In genomic region chr10:96690755-96691730, GRCh38 we compare ENCODE assay signal across 14 cellular contexts. TPM values are rescaled to one million over a fixed set of nuclear protein-coding genes. Genes with fewer than 3 reads are reported as not detected.
DNase-seq lines count a peak whose midpoint lies in the region; ATAC-seq, FAIRE-seq and TF ChIP-seq lines count a peak whose summit lies in the region.
"Had no signal": no experiment of that assay in that cellular context is flagged by ENCODE, and none has a peak within 500 bp of the region (broad histone marks: within the 10 kb centered on the region; RNA-seq: fewer than 3 reads in every experiment).

No MANE protein-coding gene starts in this region.

- no peaks in the 10 kb centered on the region; the same call in 1 of the 2 replicates for H3K23me2 ChIP-seq in H1 (ENCODE audit: low read depth, low read length)

- H3K4me2 ChIP-seq in H1 (ENCODE audit: insufficient read depth in 1 of 2, low read depth in 2 of 2, low read length in 2 of 2) = 0 out of 4 replicates have a peak overlapping the region, but pooled peaks of 1 of the 2 experiments have one; percentile 7

- peaks cover 4% of the 10 kb centered on the region for H3K36me3 Mint-ChIP-seq in activated naive CD8-positive, alpha-beta T cell treated with anti-CD3 and anti-CD28 coated beads, Interleukin-2, amount 50 U/mL, for 24 hours (ENCODE audit: low read depth)
- H3K36me3 Mint-ChIP-seq in activated naive CD8-positive, alpha-beta T cell treated with anti-CD3 and anti-CD28 coated beads for 36 hours = no peaks in the 10 kb centered on the region

- H3K4me1 ChIP-seq in H1 (replicated peaks in 1 of 4; ENCODE audit: control insufficient read depth in 3 of 4, insufficient read depth in 4 of 4, low read length in 3 of 4) = peaks cover 0 to 4% (median 0%) of the 10 kb centered on the region in 4 experiments; a peak in 3 of 7 replicates
- H3K4me1 ChIP-seq: lower lobe of right lung, testis had no signal

- no peaks in the 10 kb centered on the region for H3K9me3 ChIP-seq in H1 (ENCODE audit: insufficient read depth in 2 of 2, low read depth in 1 of 2, low read length in 1 of 2)
- H3K9me3 ChIP-seq: lower lobe of right lung, testis had no signal

- no peak overlapping the region for H3K9ac ChIP-seq in H1 (replicated peaks in 1 of 4; ENCODE audit: extremely low read depth in 1 of 4, low read depth in 3 of 4, low read length in 3 of 4)

- H2BK15ac ChIP-seq in H1 (ENCODE audit: low read length) = no peak overlapping the region

- no peak overlapping the region for H2AFZ ChIP-seq in H1 (ENCODE audit: low read length)

- no peak overlapping the region for H4K5ac ChIP-seq in H1 (ENCODE audit: insufficient read length, low read depth, low read length)

- no peak overlapping the region for H2AK5ac ChIP-seq in H1 (ENCODE audit: low read depth, low read length)

- peak; percentile 52 for FAIRE-seq in H1 (lab: Jason Lieb, UNC)

- DNase-seq in activated naive CD8-positive, alpha-beta T cell treated with anti-CD3 and anti-CD28 coated beads, Interleukin-2, amount 50 U/mL, for 24 hours = no peak
- DNase-seq in activated naive CD8-positive, alpha-beta T cell treated with anti-CD3 and anti-CD28 coated beads for 36 hours = no peak
- DNase-seq in Kasumi-1 (lab: John Stamatoyannopoulos, UW) = peak; percentile 38 to 42
- DNase-seq in H1 (ENCODE audit: low read depth in 1 of 2, low spot score in 2 of 2) = no peak
- DNase-seq in stimulated activated naive CD8-positive, alpha-beta T cell treated with anti-CD3 and anti-CD28 coated beads, Interleukin-15, amount 100 ng/mL, for 72 hours = peak in 1 of 2 donors; percentile 29
- no peak for DNase-seq in iPS-NIHi7 (ENCODE audit: extremely low spot score)
- no peak for DNase-seq in NCI-H1694 treated with DMSO at 0.1 percent for 48 hours (lab: John Stamatoyannopoulos, UW)
- DNase-seq in NCI-H1105 treated with DMSO at 0.1 percent for 48 hours (lab: John Stamatoyannopoulos, UW) = no peak
- DNase-seq: activated CD4-positive, alpha-beta T cell treated with anti-CD3 and anti-CD28 coated beads for 36 hours; activated naive CD8-positive, alpha-beta T cell treated with anti-CD3 and anti-CD28 coated beads, Interleukin-2, amount 10 ng/mL, durations not matched to agents 7 days and 5 days; head of caudate nucleus; lower lobe of right lung; NCI-H526 treated with DMSO at 0.1 percent for 48 hours; testis had no signal

- no peak overlapping the region for H4K91ac ChIP-seq in H1 (replicated peaks; ENCODE audit: insufficient read length, low read length)

- no peak overlapping the region for H3K4ac ChIP-seq in H1 (replicated peaks; ENCODE audit: insufficient read length, low read depth, low read length)

- 72% methylated on average over 9 of the region's 9 CpGs; no CpG with 5 or more reads in 1 of the 2 experiments for WGBS in H1 (ENCODE audit: extremely low coverage in 1 of 2, insufficient coverage in 1 of 2, insufficient read length in 1 of 2, insufficient replicate concordance in 2 of 2, low coverage in 1 of 2, low lambda C conversion rate in 2 of 2, missing lambda C conversion rate in 1 of 2), 2 experiments

- CTCF ChIA-PET in H1 (lab: Charles Lee; ENCODE audit: partially characterized antibody) = interaction anchor here (0.8 to 1.3 kb wide), 3 partner anchors 15 to 321 kb away, joined by 3 to 4 read pairs (median 3); no protein-coding TSS in a partner anchor

- H3K56ac ChIP-seq in H1 (replicated peaks; ENCODE audit: insufficient read length, low read depth, low read length) = no peak overlapping the region

- no peak for TF ChIP-seq POLR2A in H1 (IDR thresholded peaks at IDR 0.05; ENCODE audit: control extremely low read depth in 1 of 2, low read depth in 2 of 2, low read length in 2 of 2)

- no peak overlapping the region for H3K27ac Mint-ChIP-seq in activated naive CD8-positive, alpha-beta T cell treated with anti-CD3 and anti-CD28 coated beads, Interleukin-2, amount 50 U/mL, for 24 hours
- no peak overlapping the region for H3K27ac Mint-ChIP-seq in activated naive CD8-positive, alpha-beta T cell treated with anti-CD3 and anti-CD28 coated beads for 36 hours
- H3K27ac Mint-ChIP-seq in stimulated activated naive CD8-positive, alpha-beta T cell treated with anti-CD3 and anti-CD28 coated beads, Interleukin-15, amount 100 ng/mL, for 72 hours = no peak overlapping the region
- H3K27ac Mint-ChIP-seq: activated CD4-positive, alpha-beta T cell treated with anti-CD3 and anti-CD28 coated beads for 36 hours; activated naive CD8-positive, alpha-beta T cell treated with anti-CD3 and anti-CD28 coated beads, Interleukin-2, amount 10 ng/mL, durations not matched to agents 7 days and 5 days had no signal

- H3K4me3 ChIP-seq in H1 (ENCODE audit: extremely low read depth in 1 of 4, insufficient read depth in 2 of 4, low read depth in 3 of 4, low read length in 4 of 4) = no peak overlapping the region
- H3K4me3 ChIP-seq: lower lobe of right lung, testis had no signal

- no peaks in the 10 kb centered on the region; the same call in 1 of the 2 replicates for H3K79me1 ChIP-seq in H1 (ENCODE audit: low read depth, low read length)

- no peak overlapping the region for H2BK5ac ChIP-seq in H1 (ENCODE audit: low read depth, low read length)

- H3K14ac ChIP-seq in H1 (ENCODE audit: insufficient read length) = no peak overlapping the region

- H4K20me1 ChIP-seq in H1 (replicated peaks in 1 of 2; ENCODE audit: control insufficient read depth in 1 of 2, insufficient read depth in 2 of 2, low read length in 2 of 2) = no peaks in the 10 kb centered on the region

- H3K79me2 ChIP-seq in H1 (ENCODE audit: control insufficient read depth in 1 of 2, insufficient read depth in 2 of 2, low read length in 2 of 2) = no peaks in the 10 kb centered on the region

- H4K8ac ChIP-seq in H1 (ENCODE audit: extremely low read depth, insufficient read depth, low read length) = no peak overlapping the region

- POLR2A ChIA-PET in H1 (lab: Charles Lee; ENCODE audit: partially characterized antibody) = interaction anchor here (0.6 kb wide), 1 partner anchor 37 kb away, joined by 3 read pairs; no protein-coding TSS in a partner anchor

- H3K23ac ChIP-seq in H1 (ENCODE audit: insufficient read length) = no peak overlapping the region

- peak; percentile 41 for ATAC-seq in activated naive CD8-positive, alpha-beta T cell treated with anti-CD3 and anti-CD28 coated beads, Interleukin-2, amount 50 U/mL, for 24 hours
- ATAC-seq in stimulated activated naive CD8-positive, alpha-beta T cell treated with anti-CD3 and anti-CD28 coated beads, Interleukin-15, amount 100 ng/mL, for 72 hours = peak; percentile 75
- ATAC-seq: activated CD4-positive, alpha-beta T cell treated with anti-CD3 and anti-CD28 coated beads for 36 hours; lower lobe of right lung had no signal

- H2BK12ac ChIP-seq in H1 (ENCODE audit: low read depth, low read length) = no peak overlapping the region

- TF ChIP-seq CTCF in H1 (IDR thresholded peaks at IDR 0.05; ENCODE audit: control extremely low read depth in 1 of 3, insufficient read depth in 1 of 3, low read depth in 1 of 3, low read length in 3 of 3) = no peak

- H3K18ac ChIP-seq in H1 (ENCODE audit: extremely low read depth, low read length) = no peak overlapping the region

- no peak for TF ChIP-seq EP300 in H1 (IDR thresholded peaks at IDR 0.05; ENCODE audit: borderline replicate concordance in 1 of 2, low read depth in 2 of 2, low read length in 2 of 2)

- no peaks in the 10 kb centered on the region for H3K27me3 ChIP-seq in H1 (replicated peaks in 1 of 4; ENCODE audit: control insufficient read depth in 3 of 4, extremely low read depth in 1 of 4, insufficient read depth in 3 of 4, low read length in 3 of 4)
- H3K27me3 ChIP-seq: testis had no signal

- no peak overlapping the region for H3K27ac ChIP-seq in H1 (ENCODE audit: low read depth, low read length)
- H3K27ac ChIP-seq: lower lobe of right lung, testis had no signal

- peaks cover 75% of the 10 kb centered on the region for H3K4me1 Mint-ChIP-seq in activated naive CD8-positive, alpha-beta T cell treated with anti-CD3 and anti-CD28 coated beads, Interleukin-2, amount 50 U/mL, for 24 hours
- peaks cover 31% of the 10 kb centered on the region for H3K4me1 Mint-ChIP-seq in activated naive CD8-positive, alpha-beta T cell treated with anti-CD3 and anti-CD28 coated beads for 36 hours
- H3K4me1 Mint-ChIP-seq in stimulated activated naive CD8-positive, alpha-beta T cell treated with anti-CD3 and anti-CD28 coated beads, Interleukin-15, amount 100 ng/mL, for 72 hours = peaks cover 34% of the 10 kb centered on the region

- H2BK120ac ChIP-seq in H1 (replicated peaks; ENCODE audit: low read depth, low read length) = no peak overlapping the region

- H3K4me3 Mint-ChIP-seq in activated naive CD8-positive, alpha-beta T cell treated with anti-CD3 and anti-CD28 coated beads, Interleukin-2, amount 50 U/mL, for 24 hours = no peak overlapping the region
- no peak overlapping the region for H3K4me3 Mint-ChIP-seq in activated naive CD8-positive, alpha-beta T cell treated with anti-CD3 and anti-CD28 coated beads for 36 hours
- H3K4me3 Mint-ChIP-seq in stimulated activated naive CD8-positive, alpha-beta T cell treated with anti-CD3 and anti-CD28 coated beads, Interleukin-15, amount 100 ng/mL, for 72 hours = no peak overlapping the region
- H3K4me3 Mint-ChIP-seq: activated CD4-positive, alpha-beta T cell treated with anti-CD3 and anti-CD28 coated beads for 36 hours; activated naive CD8-positive, alpha-beta T cell treated with anti-CD3 and anti-CD28 coated beads, Interleukin-2, amount 10 ng/mL, durations not matched to agents 7 days and 5 days had no signal

- H3K9me3 Mint-ChIP-seq in activated naive CD8-positive, alpha-beta T cell treated with anti-CD3 and anti-CD28 coated beads, Interleukin-2, amount 50 U/mL, for 24 hours = no peaks in the 10 kb centered on the region
- H3K9me3 Mint-ChIP-seq in activated naive CD8-positive, alpha-beta T cell treated with anti-CD3 and anti-CD28 coated beads for 36 hours = no peaks in the 10 kb centered on the region
- no peaks in the 10 kb centered on the region for H3K9me3 Mint-ChIP-seq in stimulated activated naive CD8-positive, alpha-beta T cell treated with anti-CD3 and anti-CD28 coated beads, Interleukin-15, amount 100 ng/mL, for 72 hours

- no peaks in the 10 kb centered on the region for H3K36me3 ChIP-seq in H1 (ENCODE audit: control insufficient read depth in 2 of 4, insufficient read depth in 4 of 4, low read length in 3 of 4)
- H3K36me3 ChIP-seq: lower lobe of right lung had no signal

- H3K27me3 Mint-ChIP-seq in activated naive CD8-positive, alpha-beta T cell treated with anti-CD3 and anti-CD28 coated beads, Interleukin-2, amount 50 U/mL, for 24 hours = no peaks in the 10 kb centered on the region
- no peaks in the 10 kb centered on the region for H3K27me3 Mint-ChIP-seq in activated naive CD8-positive, alpha-beta T cell treated with anti-CD3 and anti-CD28 coated beads for 36 hours
- H3K27me3 Mint-ChIP-seq in stimulated activated naive CD8-positive, alpha-beta T cell treated with anti-CD3 and anti-CD28 coated beads, Interleukin-15, amount 100 ng/mL, for 72 hours = no peaks in the 10 kb centered on the region
- H3K27me3 Mint-ChIP-seq: activated CD4-positive, alpha-beta T cell treated with anti-CD3 and anti-CD28 coated beads for 36 hours; activated naive CD8-positive, alpha-beta T cell treated with anti-CD3 and anti-CD28 coated beads, Interleukin-2, amount 10 ng/mL, durations not matched to agents 7 days and 5 days had no signal

- no peak overlapping the region for H2BK20ac ChIP-seq in H1 (ENCODE audit: low read length)

- no peak for TF ChIP-seq RAD21 in H1 (IDR thresholded peaks at IDR 0.05 in 1 of 2, conservative IDR thresholded peaks at IDR 0.05 in 1 of 2; ENCODE audit: low read depth in 2 of 2, low read length in 2 of 2)

RNA-seq across cellular contexts. Expression of gene PIK3AP1, which starts 29.3 kb away (rescaled TPM):
- total RNA-seq in activated naive CD8-positive, alpha-beta T cell treated with anti-CD3 and anti-CD28 coated beads for 36 hours = 1 to 10 TPM; 4.5 to 5.1 TPM
- 2.9 and 4.5 TPM in 2 replicates for total RNA-seq in H1 (2021; fragmentation: NEBNext Ultra II Directional; extraction: Animal tissue kit (Norgen Biotek cat#: 25700))
- polyA plus RNA-seq in H1 (2011; rRNA removed) = 0.99 and 1.9 TPM in 2 replicates
- polyA plus RNA-seq in H1 (2011; cell fraction: cytosol; rRNA removed) = 2.1 TPM
- 1.3 TPM for polyA plus RNA-seq in H1 (2011; cell fraction: nucleus; rRNA removed)
- 1.1 to 2.0 TPM (median 1.7 TPM) in 4 replicates for polyA plus RNA-seq in H1 (2012, experiment 1 of 2)
- polyA plus RNA-seq in H1 (2012, experiment 2 of 2) = 0.17 TPM
- polyA plus RNA-seq in H1 (2013, experiment 1 of 2) = 1.2 TPM
- 1.6 TPM for polyA plus RNA-seq in H1 (2013, experiment 2 of 2)
- 6.0 and 7.0 TPM in 2 replicates for polyA minus RNA-seq in H1 (2011; rRNA and poly(A)+ RNA removed)
- polyA minus RNA-seq in H1 (2011; cell fraction: cytosol; rRNA and poly(A)+ RNA removed) = 2.3 TPM
- 2.0 TPM for polyA minus RNA-seq in H1 (2011; cell fraction: nucleus; rRNA and poly(A)+ RNA removed)

Comparison
In these comparisons a context has a peak if more than half of its experiments do, and no peak if none do; other contexts are left out.
1. DNase-seq: peak in Kasumi-1 (2 of 2); none in activated naive CD8-positive, alpha-beta T cell treated with anti-CD3 and anti-CD28 coated beads, Interleukin-2, amount 50 U/mL, for 24 hours (single experiment), activated naive CD8-positive, alpha-beta T cell treated with anti-CD3 and anti-CD28 coated beads for 36 hours (single experiment), H1 (0 of 2), iPS-NIHi7 (single experiment), NCI-H1694 treated with DMSO at 0.1 percent for 48 hours (single experiment) and NCI-H1105 treated with DMSO at 0.1 percent for 48 hours (single experiment).